ENCODE assay signal across 8 cellular contexts in the genomic region with DNA sequence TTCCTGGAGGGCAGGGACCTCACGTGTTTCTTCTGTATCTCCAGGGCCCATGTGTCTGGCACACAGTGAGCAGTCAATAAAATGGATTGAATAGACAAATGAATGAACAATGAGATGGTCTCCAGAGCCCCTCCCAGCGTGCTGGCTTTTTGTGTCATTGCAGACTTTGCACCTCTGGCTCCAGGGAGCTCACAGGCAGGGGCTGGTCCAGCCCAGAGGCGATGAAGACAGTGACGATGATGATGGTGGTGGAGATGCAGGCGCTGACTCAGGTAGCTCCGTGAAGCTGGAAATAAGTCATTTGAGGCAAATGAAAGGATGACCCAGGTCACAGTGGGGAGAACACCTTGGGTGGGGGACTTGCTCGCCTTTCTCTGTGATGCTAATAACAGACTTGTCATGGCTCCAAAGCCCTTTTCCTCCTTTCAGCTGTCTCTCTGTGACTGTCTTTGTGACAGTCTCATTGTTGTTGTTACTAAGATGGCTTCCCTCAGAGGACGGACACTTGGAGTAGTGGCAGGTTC. TPM values are rescaled to one million over a fixed set of nuclear protein-coding genes. Genes with fewer than 3 reads are reported as not detected.
DNase-seq lines count a peak whose midpoint lies in the region; ATAC-seq and TF ChIP-seq lines count a peak whose summit lies in the region.

No MANE protein-coding gene starts in this region.

- peak; percentile 19 for DNase-seq in OCI-M2 (lab: John Stamatoyannopoulos, UW; ENCODE audit: unreplicated experiment)
- no peak for DNase-seq in fibroblast of pulmonary artery (ENCODE audit: low read depth)
- no peak for DNase-seq in skeletal muscle cell (ENCODE audit: low read depth)
- no peak for DNase-seq in NOMO-1 treated with dmso at 0.1 percent for 144 hours (lab: John Stamatoyannopoulos, UW; ENCODE audit: unreplicated experiment)
- no peak for DNase-seq in left colon
- DNase-seq in cerebellum (ENCODE audit: low spot score), result no peak
- DNase-seq in RPMI8226, result no peak

- ATAC-seq in GM21367 (IDR thresholded peaks at IDR 0.05; ENCODE audit: unreplicated experiment) (peak; percentile 9), left colon (no peak)

- H3K4me3 ChIP-seq in fibroblast of pulmonary artery (replicated peaks; ENCODE audit: low read depth, low read length), result peak overlapping the region; percentile 19
- H3K4me3 ChIP-seq in skeletal muscle cell (ENCODE audit: low read depth, low read length), result peak overlapping the region; percentile 13

- intact Hi-C loops in left colon (cut with DNase I, micrococcal nuclease), result loop anchor here in 1 of 2 donors (2.0 to 5.0 kb wide), 2 partner anchors 146 to 177 kb away; no protein-coding TSS in a partner anchor

- TF ChIP-seq CTCF in fibroblast of pulmonary artery (IDR thresholded peaks at IDR 0.05; ENCODE audit: low read length, missing control alignments), result no peak

RNA-seq across cellular contexts. Expression of gene FABP6, which starts 30.4 kb away (rescaled TPM):
- total RNA-seq in left colon (not detected), cerebellum (not detected)
